15 cellular contexts compared by ENCODE assay signal in genomic region chr4:52250124-52250523, GRCh38.
DNase-seq lines count a peak whose midpoint lies in the region; ATAC-seq lines count a peak whose summit lies in the region.
"Had no signal": no experiment of that assay in that cellular context is flagged by ENCODE, and none has a peak within 500 bp of the region (broad histone marks: within the 10 kb centered on the region; RNA-seq: fewer than 3 reads in every experiment).

No MANE protein-coding gene starts in this region.

- H3K9ac ChIP-seq in SK-N-MC (ENCODE audit: insufficient read length), result no peak overlapping the region
- H3K9ac ChIP-seq: KMS-11, SK-N-SH had no signal

- DNase-seq in NCI-H748 (lab: John Stamatoyannopoulos, UW; ENCODE audit: unreplicated experiment) (peak; percentile 5), NCI-H748 treated with DMSO at 0.1 percent for 48 hours (lab: John Stamatoyannopoulos, UW) (no peak), SK-N-MC (ENCODE audit: low read depth, low spot score) (peak; percentile 12), right cardiac atrium (peak; percentile 40 to 70 (median 47)), aorta (peak in 1 of 2 donors; percentile 65), AG20443 (ENCODE audit: low spot score) (no peak), anterior cingulate cortex (lab: John Stamatoyannopoulos, UW) (no peak)
- DNase-seq: activated CD4-positive, CD25-positive, alpha-beta regulatory T cell treated with anti-CD3 and anti-CD28 coated beads, Interleukin-2, amount 50 U/mL, for 72 hours; immature natural killer cell; SK-N-SH had no signal

- no peaks in the 10 kb centered on the region for H3K27me3 ChIP-seq in right cardiac atrium (ENCODE audit: control insufficient read depth, insufficient read depth)
- H3K27me3 ChIP-seq in aorta (ENCODE audit: control insufficient read depth in 1 of 2, insufficient read depth in 2 of 2, low read length in 1 of 2), result no peaks in the 10 kb centered on the region
- H3K27me3 ChIP-seq: cardiac muscle cell had no signal

- H3K4me1 ChIP-seq in right cardiac atrium (ENCODE audit: control insufficient read depth, insufficient read depth, low read length) (no peaks in the 10 kb centered on the region), aorta (ENCODE audit: control insufficient read depth in 1 of 2, insufficient read depth in 2 of 2, low read length in 2 of 2) (peaks cover 2 to 13% of the 10 kb centered on the region in 2 donors)
- H3K4me1 ChIP-seq: A549 had no signal

- no peak overlapping the region for H3K27ac ChIP-seq in SK-N-MC
- no peak overlapping the region for H3K27ac ChIP-seq in right cardiac atrium (ENCODE audit: low read length)
- H3K27ac ChIP-seq in aorta (ENCODE audit: low read depth in 1 of 2, low read length in 2 of 2), result no peak overlapping the region
- H3K27ac ChIP-seq: A549, cardiac muscle cell, epithelial cell of prostate, KMS-11 had no signal

- intact Hi-C loops in right cardiac atrium (cut with DNase I) (no loop called here), aorta (cut with DNase I) (no loop called here)

- 19% methylated on average over 2 of the region's 2 CpGs for WGBS in right cardiac atrium
- 2 to 3% methylated on average over 2 of the region's 2 CpGs for WGBS in aorta, 2 donors

- no peak overlapping the region for H3K4me3 ChIP-seq in SK-N-MC
- no peak overlapping the region for H3K4me3 ChIP-seq in right cardiac atrium (ENCODE audit: low read length)
- H3K4me3 ChIP-seq in aorta (ENCODE audit: low read length in 2 of 2), result no peak overlapping the region
- H3K4me3 ChIP-seq: A549, cardiac muscle cell had no signal

- peak; percentile 91 to 96 for ATAC-seq in right cardiac atrium
- peak; percentile 92 for ATAC-seq in aorta (ENCODE audit: low FRiP score)
- ATAC-seq in HG02798 (IDR thresholded peaks at IDR 0.05; ENCODE audit: poor library complexity, unreplicated experiment), result no peak
- ATAC-seq: A549 had no signal

- H3K36me3 ChIP-seq in SK-N-MC (ENCODE audit: insufficient read depth, low read length) (no peaks in the 10 kb centered on the region), aorta (ENCODE audit: control insufficient read depth in 1 of 2, insufficient read depth in 2 of 2, low read length in 1 of 2) (no peaks in the 10 kb centered on the region)
- H3K36me3 ChIP-seq: cardiac muscle cell had no signal

- H3K9me3 ChIP-seq in SK-N-MC (ENCODE audit: low read depth, low read length) (no peaks in the 10 kb centered on the region), right cardiac atrium (ENCODE audit: control insufficient read depth, low read length) (no peaks in the 10 kb centered on the region), aorta (ENCODE audit: control insufficient read depth, low read length) (no peaks in the 10 kb centered on the region)
- H3K9me3 ChIP-seq: A549, SK-N-SH had no signal

Comparison
In these comparisons a context has a peak if more than half of its experiments do, and no peak if none do; other contexts are left out.
1. DNase-seq: peak in NCI-H748 (single experiment), SK-N-MC (single experiment) and right cardiac atrium (3 of 3); none in NCI-H748 treated with DMSO at 0.1 percent for 48 hours (single experiment), AG20443 (single experiment) and anterior cingulate cortex (0 of 58).